ENCODE assay signal across 2 cellular contexts in the genomic region with DNA sequence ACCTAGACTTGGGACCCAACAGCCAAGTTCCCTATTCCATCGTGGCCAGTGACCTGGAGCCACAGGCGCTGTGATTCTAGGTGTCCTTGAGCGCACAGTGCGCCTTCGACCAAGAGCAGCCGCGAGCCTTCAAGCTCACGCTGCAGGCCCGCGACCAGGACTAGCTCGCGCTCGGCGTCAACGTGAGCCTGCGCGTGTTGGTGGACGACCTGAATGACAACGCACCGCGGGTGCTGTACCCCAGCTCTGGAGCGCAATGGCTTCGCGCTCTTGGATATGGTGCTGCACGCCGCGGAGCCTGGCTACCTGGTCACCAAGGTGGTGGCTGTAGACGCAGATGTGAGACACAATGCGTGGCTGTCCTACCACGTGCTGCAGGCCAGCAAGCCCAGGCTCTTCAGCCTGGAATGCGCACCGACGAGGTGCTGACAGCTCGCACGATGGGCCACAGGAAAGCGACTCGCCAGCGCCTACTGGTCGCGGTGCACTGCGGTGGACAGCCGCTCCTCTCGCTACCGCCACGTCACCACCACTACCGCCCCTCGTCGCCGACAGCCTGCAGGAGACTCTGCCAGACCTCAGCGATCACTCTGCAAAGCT.
TF ChIP-seq lines count a peak whose summit lies in the region.

No MANE protein-coding gene starts in this region.

TF ChIP-seq in liver, 16 proteins besides CTCF, POLR2A, EP300 and RAD21:
- TF ChIP-seq JUND (IDR thresholded peaks at IDR 0.05) (no peak), YY1 (IDR thresholded peaks at IDR 0.05) (no peak), EGR1 (IDR thresholded peaks at IDR 0.05; ENCODE audit: low read depth in 2 of 2) (no peak), SP1 (IDR thresholded peaks at IDR 0.05) (no peak), RXRA (IDR thresholded peaks at IDR 0.05) (no peak), NR2F2 (IDR thresholded peaks at IDR 0.05) (no peak), TAF1 (conservative IDR thresholded peaks at IDR 0.05) (no peak), GABPA (IDR thresholded peaks at IDR 0.05 in 1 of 2, conservative IDR thresholded peaks at IDR 0.05 in 1 of 2) (no peak), ZBTB33 (IDR thresholded peaks at IDR 0.05) (no peak), HNF4G (IDR thresholded peaks at IDR 0.05) (no peak), ATF3 (IDR thresholded peaks at IDR 0.05) (no peak), FOXA2 (IDR thresholded peaks at IDR 0.05) (no peak), FOXA1 (IDR thresholded peaks at IDR 0.05) (no peak), HNF4A (conservative IDR thresholded peaks at IDR 0.05) (no peak)
- TF ChIP-seq, protein P1, sequence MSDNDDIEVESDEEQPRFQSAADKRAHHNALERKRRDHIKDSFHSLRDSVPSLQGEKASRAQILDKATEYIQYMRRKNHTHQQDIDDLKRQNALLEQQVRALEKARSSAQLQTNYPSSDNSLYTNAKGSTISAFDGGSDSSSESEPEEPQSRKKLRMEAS (IDR thresholded peaks at IDR 0.05) = no peak
- TF ChIP-seq, protein P2, sequence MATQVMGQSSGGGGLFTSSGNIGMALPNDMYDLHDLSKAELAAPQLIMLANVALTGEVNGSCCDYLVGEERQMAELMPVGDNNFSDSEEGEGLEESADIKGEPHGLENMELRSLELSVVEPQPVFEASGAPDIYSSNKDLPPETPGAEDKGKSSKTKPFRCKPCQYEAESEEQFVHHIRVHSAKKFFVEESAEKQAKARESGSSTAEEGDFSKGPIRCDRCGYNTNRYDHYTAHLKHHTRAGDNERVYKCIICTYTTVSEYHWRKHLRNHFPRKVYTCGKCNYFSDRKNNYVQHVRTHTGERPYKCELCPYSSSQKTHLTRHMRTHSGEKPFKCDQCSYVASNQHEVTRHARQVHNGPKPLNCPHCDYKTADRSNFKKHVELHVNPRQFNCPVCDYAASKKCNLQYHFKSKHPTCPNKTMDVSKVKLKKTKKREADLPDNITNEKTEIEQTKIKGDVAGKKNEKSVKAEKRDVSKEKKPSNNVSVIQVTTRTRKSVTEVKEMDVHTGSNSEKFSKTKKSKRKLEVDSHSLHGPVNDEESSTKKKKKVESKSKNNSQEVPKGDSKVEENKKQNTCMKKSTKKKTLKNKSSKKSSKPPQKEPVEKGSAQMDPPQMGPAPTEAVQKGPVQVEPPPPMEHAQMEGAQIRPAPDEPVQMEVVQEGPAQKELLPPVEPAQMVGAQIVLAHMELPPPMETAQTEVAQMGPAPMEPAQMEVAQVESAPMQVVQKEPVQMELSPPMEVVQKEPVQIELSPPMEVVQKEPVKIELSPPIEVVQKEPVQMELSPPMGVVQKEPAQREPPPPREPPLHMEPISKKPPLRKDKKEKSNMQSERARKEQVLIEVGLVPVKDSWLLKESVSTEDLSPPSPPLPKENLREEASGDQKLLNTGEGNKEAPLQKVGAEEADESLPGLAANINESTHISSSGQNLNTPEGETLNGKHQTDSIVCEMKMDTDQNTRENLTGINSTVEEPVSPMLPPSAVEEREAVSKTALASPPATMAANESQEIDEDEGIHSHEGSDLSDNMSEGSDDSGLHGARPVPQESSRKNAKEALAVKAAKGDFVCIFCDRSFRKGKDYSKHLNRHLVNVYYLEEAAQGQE (IDR thresholded peaks at IDR 0.05) = no peak
TF ChIP-seq in liver: peak in this region for 0.

TF ChIP-seq in HepG2, 621 proteins besides CTCF, POLR2A, EP300 and RAD21:
- TF ChIP-seq ZNF264 (CRISPR knock-in tag; IDR thresholded peaks at IDR 0.05) (no peak), RFXAP (CRISPR knock-in tag; IDR thresholded peaks at IDR 0.05; ENCODE audit: borderline replicate concordance) (no peak), MAF1 (CRISPR knock-in tag; IDR thresholded peaks at IDR 0.05; ENCODE audit: borderline replicate concordance) (no peak)
TF ChIP-seq in HepG2: peak in this region for 0.
